Comparison of ENCODE assay signal across 8 cellular contexts in the genomic region with DNA sequence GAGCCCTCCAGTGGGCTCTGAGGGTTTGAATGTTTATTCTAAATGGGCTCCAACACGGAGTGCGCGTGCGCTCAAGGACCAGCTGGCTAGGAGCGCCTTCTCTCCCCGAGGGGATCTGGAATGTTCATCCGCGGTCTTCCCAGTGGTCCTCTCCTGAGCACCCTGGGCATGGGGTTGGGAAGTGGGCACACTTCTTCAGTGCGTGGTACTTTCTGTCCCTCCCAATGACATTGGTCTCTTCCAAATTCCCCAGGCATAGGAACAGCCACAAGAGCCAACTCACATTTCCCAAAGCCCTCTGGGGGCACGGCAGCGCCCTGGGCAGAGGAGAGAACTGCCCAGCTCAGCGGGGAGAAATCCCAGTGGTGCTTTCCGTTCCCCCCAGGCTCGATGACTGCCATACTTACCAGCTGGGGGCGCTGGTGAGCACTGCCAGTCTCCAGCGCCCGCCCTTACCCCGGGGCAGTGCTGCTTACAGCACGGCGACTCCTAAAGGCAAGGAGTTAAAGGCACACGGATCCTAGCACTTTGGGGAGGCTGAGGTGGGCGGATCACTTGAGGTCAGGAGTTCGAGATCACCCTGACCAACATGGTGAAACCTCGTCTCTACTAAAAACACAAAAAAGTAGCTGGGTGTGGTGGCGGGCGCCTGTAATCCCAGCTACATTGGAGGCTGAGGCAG. TPM values are rescaled to one million over a fixed set of nuclear protein-coding genes. Genes with fewer than 3 reads are reported as not detected.
DNase-seq lines count a peak whose midpoint lies in the region; ATAC-seq and TF ChIP-seq lines count a peak whose summit lies in the region.

No MANE protein-coding gene starts in this region.

- H3K9me3 ChIP-seq in lung (ENCODE audit: control insufficient read depth in 2 of 2, insufficient read depth in 1 of 2, low read length in 1 of 2) = no peaks in the 10 kb centered on the region

- TF ChIP-seq CTCF in LNCaP clone FGC (IDR thresholded peaks at IDR 0.05; ENCODE audit: control insufficient read depth, extremely low read depth, insufficient read depth) (0 out of 2 replicates have a peak, but pooled peaks have one; percentile 15), lung (IDR thresholded peaks at IDR 0.05; ENCODE audit: control extremely low read depth, extremely low read depth) (peak; percentile 36)

- no peaks in the 10 kb centered on the region for H3K27me3 ChIP-seq in lung (ENCODE audit: control insufficient read depth, insufficient read depth)

- 9 to 11% methylated on average over 26 of the region's 26 CpGs for WGBS in lung, 2 donors

- no peaks in the 10 kb centered on the region for H3K36me3 ChIP-seq in lung (ENCODE audit: control insufficient read depth in 2 of 2, insufficient read depth in 2 of 2, low read length in 2 of 2)

- no peak overlapping the region for H3K4me3 ChIP-seq in LNCaP clone FGC (ENCODE audit: low read depth, low read length)
- peak overlapping the region; percentile 22 for H3K4me3 ChIP-seq in lung

- peak; percentile 42 for DNase-seq in COLO668 (lab: John Stamatoyannopoulos, UW; ENCODE audit: unreplicated experiment)
- DNase-seq in LNCaP clone FGC (ENCODE audit: low read depth) = no peak
- peak; percentile 52 for DNase-seq in activated CD4-positive, alpha-beta T cell treated with anti-CD3 and anti-CD28 coated beads, Interleukin-2, amount 50 U/mL, for 4 hours
- DNase-seq in effector CD4-positive, alpha-beta T cell = peak; percentile 40
- DNase-seq in lung (ENCODE audit: low spot score) = peak; percentile 80
- DNase-seq in stimulated activated CD4-positive, alpha-beta T cell treated with anti-CD3 and anti-CD28 coated beads, TNF-alpha, amount 100 ng/mL, for 4 hours (ENCODE audit: low read depth in 3 of 3) = peak; percentile 36 to 42 (median 41)
- DNase-seq in NCI-H2029 treated with DMSO at 0.1 percent for 48 hours (lab: John Stamatoyannopoulos, UW) = no peak

- H3K4me1 ChIP-seq in lung (ENCODE audit: control insufficient read depth in 2 of 2, insufficient read depth in 2 of 2, low read length in 2 of 2) = peaks cover 0 to 14% of the 10 kb centered on the region in 2 donors

- peak overlapping the region in 1 of 2 donors; percentile 17 for H3K27ac ChIP-seq in lung (ENCODE audit: low read depth in 1 of 2, low read length in 1 of 2)

- ATAC-seq in lung (ENCODE audit: insufficient read depth, low FRiP score) = peak; percentile 79
- no peak for ATAC-seq in HG03439 (IDR thresholded peaks at IDR 0.05; ENCODE audit: unreplicated experiment)

RNA-seq across cellular contexts. Expression of a gene that starts 29.9 kb away (rescaled TPM):
- not detected for total RNA-seq in lung
- polyA plus RNA-seq in lung = not detected

RNA-seq across cellular contexts. Expression of a gene that starts 36.0 kb away (rescaled TPM):
- total RNA-seq in lung = 10 to 100 TPM in 1 of 2 donors, 1 to 10 TPM in 1; 3.9 to 23.0 TPM
- polyA plus RNA-seq in lung = 10 to 100 TPM in 1 of 2 donors, 1 to 10 TPM in 1; 4.0 to 14.6 TPM

Comparison
In these comparisons a context has a peak if more than half of its experiments do, and no peak if none do; other contexts are left out.
1. DNase-seq: peak in COLO668 (single experiment), activated CD4-positive, alpha-beta T cell treated with anti-CD3 and anti-CD28 coated beads, Interleukin-2, amount 50 U/mL, for 4 hours (2 of 2), effector CD4-positive, alpha-beta T cell (single experiment), lung (single experiment) and stimulated activated CD4-positive, alpha-beta T cell treated with anti-CD3 and anti-CD28 coated beads, TNF-alpha, amount 100 ng/mL, for 4 hours (3 of 3); none in LNCaP clone FGC (single experiment) and NCI-H2029 treated with DMSO at 0.1 percent for 48 hours (single experiment).